23 cellular contexts compared by ENCODE assay signal in the genomic region with DNA sequence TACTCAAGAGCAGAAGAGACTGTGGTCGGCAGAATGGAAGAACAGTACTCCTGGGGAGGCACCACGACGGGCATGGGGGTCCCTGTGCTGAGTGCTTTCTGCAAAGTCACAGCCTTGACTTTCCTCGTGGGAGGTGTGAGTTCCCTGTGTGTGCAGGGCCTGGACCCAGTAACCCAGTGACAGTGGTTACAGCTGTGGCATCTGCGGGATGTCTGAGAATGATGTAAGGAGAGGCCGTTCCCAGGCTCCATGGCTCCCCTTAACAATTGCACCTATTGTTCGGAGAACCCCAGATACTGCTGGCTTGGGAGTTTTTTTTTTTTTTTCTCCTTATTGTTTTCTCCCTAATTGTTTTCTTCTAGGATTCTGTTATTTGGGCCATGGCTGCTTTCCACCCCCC. TPM values are rescaled to one million over a fixed set of nuclear protein-coding genes. Genes with fewer than 3 reads are reported as not detected.
A peak's percentile ranks its signal among the peaks of the same experiment; 100 is the strongest.
DNase-seq lines count a peak whose midpoint lies in the region; ATAC-seq and TF ChIP-seq lines count a peak whose summit lies in the region.
"Had no signal": no experiment of that assay in that cellular context is flagged by ENCODE, and none has a peak within 500 bp of the region (broad histone marks: within the 10 kb centered on the region; RNA-seq: fewer than 3 reads in every experiment).

No MANE protein-coding gene starts in this region.

- H3K9me3 ChIP-seq in right atrium auricular region = no peaks in the 10 kb centered on the region
- H3K9me3 ChIP-seq: ascending aorta, esophagus squamous epithelium, gastroesophageal sphincter, suprapubic skin had no signal

- H3K9me3 Mint-ChIP-seq in activated CD4-positive, alpha-beta T cell treated with anti-CD3 and anti-CD28 coated beads for 36 hours (ENCODE audit: low read depth) = no peaks in the 10 kb centered on the region
- H3K9me3 Mint-ChIP-seq in activated CD4-positive, alpha-beta T cell treated with anti-CD3 and anti-CD28 coated beads, Interleukin-2, amount 10 ng/mL, durations not matched to agents 24 days and 14 days = no peaks in the 10 kb centered on the region
- peaks cover 3% of the 10 kb centered on the region for H3K9me3 Mint-ChIP-seq in activated CD8-positive, alpha-beta T cell treated with anti-CD3 and anti-CD28 coated beads, Interleukin-2, amount 10 ng/mL, durations not matched to agents 7 days and 5 days (ENCODE audit: insufficient read depth)
- H3K9me3 Mint-ChIP-seq: nephron progenitor cell had no signal

- peak; percentile 16 for DNase-seq in activated CD4-positive, alpha-beta T cell treated with anti-CD3 and anti-CD28 coated beads for 36 hours
- DNase-seq in activated CD4-positive, alpha-beta T cell treated with anti-CD3 and anti-CD28 coated beads, Interleukin-2, amount 10 ng/mL, durations not matched to agents 24 days and 14 days = no peak
- DNase-seq in activated CD8-positive, alpha-beta T cell treated with anti-CD3 and anti-CD28 coated beads, Interleukin-2, amount 10 ng/mL, durations not matched to agents 7 days and 5 days = no peak
- DNase-seq in inferior parietal cortex (ENCODE audit: extremely low spot score) = peak; percentile 56
- DNase-seq in posterior cingulate gyrus = peak in 6 of 10 donors; percentile 28 to 90 (median 54)
- no peak for DNase-seq in NCI-H1048 (lab: John Stamatoyannopoulos, UW)
- no peak for DNase-seq in cortex of kidney (lab: John Stamatoyannopoulos, UW)
- no peak for DNase-seq in right atrium auricular region (ENCODE audit: low spot score)
- DNase-seq: activated naive CD4-positive, alpha-beta T cell treated with Interleukin-2 at 50 U/mL for 16 hours; activated T-cell treated with anti-CD3 and anti-CD28 coated beads, Interleukin-2, amount 50 U/mL, for 1 hour; effector CD8-positive, alpha-beta T cell; esophagus squamous epithelium; left cardiac atrium; mesendoderm; NCI-H748 treated with DMSO at 0.1 percent for 48 hours; nephron progenitor cell; Right ventricle myocardium superior had no signal

- H3K36me3 Mint-ChIP-seq in activated CD4-positive, alpha-beta T cell treated with anti-CD3 and anti-CD28 coated beads for 36 hours (ENCODE audit: low read depth) = no peaks in the 10 kb centered on the region
- H3K36me3 Mint-ChIP-seq in activated CD4-positive, alpha-beta T cell treated with anti-CD3 and anti-CD28 coated beads, Interleukin-2, amount 10 ng/mL, durations not matched to agents 24 days and 14 days (ENCODE audit: low read depth) = no peaks in the 10 kb centered on the region
- no peaks in the 10 kb centered on the region for H3K36me3 Mint-ChIP-seq in activated CD8-positive, alpha-beta T cell treated with anti-CD3 and anti-CD28 coated beads, Interleukin-2, amount 10 ng/mL, durations not matched to agents 7 days and 5 days (ENCODE audit: low read depth)

- POLR2A ChIA-PET in activated CD4-positive, alpha-beta T cell treated with anti-CD3 and anti-CD28 coated beads for 36 hours (lab: Charles Lee) = no interaction called here
- POLR2A ChIA-PET in activated CD8-positive, alpha-beta T cell treated with anti-CD3 and anti-CD28 coated beads, Interleukin-2, amount 10 ng/mL, durations not matched to agents 7 days and 5 days (lab: Charles Lee) = no interaction called here

- TF ChIP-seq CTCF in right atrium auricular region (IDR thresholded peaks at IDR 0.05) = no peak

- H3K4me3 Mint-ChIP-seq in activated CD4-positive, alpha-beta T cell treated with anti-CD3 and anti-CD28 coated beads for 36 hours = no peak overlapping the region
- H3K4me3 Mint-ChIP-seq in activated CD4-positive, alpha-beta T cell treated with anti-CD3 and anti-CD28 coated beads, Interleukin-2, amount 10 ng/mL, durations not matched to agents 24 days and 14 days = no peak overlapping the region
- no peak overlapping the region for H3K4me3 Mint-ChIP-seq in activated CD8-positive, alpha-beta T cell treated with anti-CD3 and anti-CD28 coated beads, Interleukin-2, amount 10 ng/mL, durations not matched to agents 7 days and 5 days
- H3K4me3 Mint-ChIP-seq: nephron progenitor cell had no signal

- intact Hi-C loops in activated CD4-positive, alpha-beta T cell treated with anti-CD3 and anti-CD28 coated beads for 36 hours (cut with DNase I, micrococcal nuclease) = loop anchor here in 1 of 2 experiments (2.0 kb wide), 1 partner anchor 29 kb away; no protein-coding TSS in a partner anchor
- intact Hi-C loops in activated CD4-positive, alpha-beta T cell treated with anti-CD3 and anti-CD28 coated beads, Interleukin-2, amount 10 ng/mL, durations not matched to agents 24 days and 14 days (cut with micrococcal nuclease) = no loop called here
- intact Hi-C loops in posterior cingulate gyrus (cut with DNase I) = no loop called here

- H3K36me3 ChIP-seq in right atrium auricular region = no peaks in the 10 kb centered on the region
- H3K36me3 ChIP-seq: ascending aorta; BLaER1 treated with 17β-estradiol and CSF1 and Interleukin-3, amounts not matched to agents 10 nM and 100 nM; esophagus squamous epithelium; gastroesophageal sphincter; suprapubic skin had no signal

- H3K27ac ChIP-seq in right atrium auricular region = no peak overlapping the region
- H3K27ac ChIP-seq: ascending aorta; BLaER1 treated with 17β-estradiol and CSF1 and Interleukin-3, amounts not matched to agents 10 nM and 100 nM; esophagus squamous epithelium; gastroesophageal sphincter; suprapubic skin had no signal

- H3K4me3 ChIP-seq in right atrium auricular region = no peak overlapping the region
- H3K4me3 ChIP-seq: ascending aorta; BLaER1 treated with 17β-estradiol and CSF1 and Interleukin-3, amounts not matched to agents 10 nM and 100 nM; esophagus squamous epithelium; gastroesophageal sphincter; suprapubic skin had no signal

- peaks cover 2% of the 10 kb centered on the region for H3K4me1 Mint-ChIP-seq in activated CD4-positive, alpha-beta T cell treated with anti-CD3 and anti-CD28 coated beads for 36 hours
- peaks cover 32% of the 10 kb centered on the region for H3K4me1 Mint-ChIP-seq in activated CD4-positive, alpha-beta T cell treated with anti-CD3 and anti-CD28 coated beads, Interleukin-2, amount 10 ng/mL, durations not matched to agents 24 days and 14 days
- peaks cover 47% of the 10 kb centered on the region for H3K4me1 Mint-ChIP-seq in activated CD8-positive, alpha-beta T cell treated with anti-CD3 and anti-CD28 coated beads, Interleukin-2, amount 10 ng/mL, durations not matched to agents 7 days and 5 days (ENCODE audit: low read depth)
- H3K4me1 Mint-ChIP-seq: nephron progenitor cell had no signal

- no peaks in the 10 kb centered on the region for H3K27me3 ChIP-seq in right atrium auricular region
- H3K27me3 ChIP-seq: ascending aorta; BLaER1 treated with 17β-estradiol and CSF1 and Interleukin-3, amounts not matched to agents 10 nM and 100 nM had no signal

- H3K4me1 ChIP-seq in right atrium auricular region = no peaks in the 10 kb centered on the region
- H3K4me1 ChIP-seq: ascending aorta, esophagus squamous epithelium, gastroesophageal sphincter, suprapubic skin had no signal

- peaks cover 6% of the 10 kb centered on the region for H3K27me3 Mint-ChIP-seq in activated CD4-positive, alpha-beta T cell treated with anti-CD3 and anti-CD28 coated beads for 36 hours
- H3K27me3 Mint-ChIP-seq in activated CD4-positive, alpha-beta T cell treated with anti-CD3 and anti-CD28 coated beads, Interleukin-2, amount 10 ng/mL, durations not matched to agents 24 days and 14 days = peaks cover 2% of the 10 kb centered on the region
- peaks cover 9% of the 10 kb centered on the region for H3K27me3 Mint-ChIP-seq in activated CD8-positive, alpha-beta T cell treated with anti-CD3 and anti-CD28 coated beads, Interleukin-2, amount 10 ng/mL, durations not matched to agents 7 days and 5 days (ENCODE audit: low read depth)

- H3K27ac Mint-ChIP-seq in activated CD4-positive, alpha-beta T cell treated with anti-CD3 and anti-CD28 coated beads for 36 hours = no peak overlapping the region
- no peak overlapping the region for H3K27ac Mint-ChIP-seq in activated CD4-positive, alpha-beta T cell treated with anti-CD3 and anti-CD28 coated beads, Interleukin-2, amount 10 ng/mL, durations not matched to agents 24 days and 14 days
- no peak overlapping the region for H3K27ac Mint-ChIP-seq in activated CD8-positive, alpha-beta T cell treated with anti-CD3 and anti-CD28 coated beads, Interleukin-2, amount 10 ng/mL, durations not matched to agents 7 days and 5 days

- CTCF ChIA-PET in activated CD4-positive, alpha-beta T cell treated with anti-CD3 and anti-CD28 coated beads for 36 hours (lab: Charles Lee) = interaction anchor here (0.6 kb wide), 1 partner anchor 184 kb away, joined by 3 read pairs; no protein-coding TSS in a partner anchor
- CTCF ChIA-PET in activated CD8-positive, alpha-beta T cell treated with anti-CD3 and anti-CD28 coated beads, Interleukin-2, amount 10 ng/mL, durations not matched to agents 7 days and 5 days (lab: Charles Lee) = interaction anchor here (0.7 kb wide), 2 partner anchors 8 to 36 kb away, joined by 3 to 4 read pairs; no protein-coding TSS in a partner anchor

- ATAC-seq in activated CD4-positive, alpha-beta T cell treated with anti-CD3 and anti-CD28 coated beads for 36 hours = no peak
- peak; percentile 14 for ATAC-seq in activated CD8-positive, alpha-beta T cell treated with anti-CD3 and anti-CD28 coated beads, Interleukin-2, amount 10 ng/mL, durations not matched to agents 7 days and 5 days
- ATAC-seq: gastroesophageal sphincter, HCT116, left cardiac atrium had no signal

RNA-seq across cellular contexts. Expression of a gene that starts 5.1 kb away (rescaled TPM):
- total RNA-seq in activated CD4-positive, alpha-beta T cell treated with anti-CD3 and anti-CD28 coated beads for 36 hours = not detected
- total RNA-seq in activated CD4-positive, alpha-beta T cell treated with anti-CD3 and anti-CD28 coated beads, Interleukin-2, amount 10 ng/mL, durations not matched to agents 24 days and 14 days = not detected in 2 replicates
- total RNA-seq in activated CD8-positive, alpha-beta T cell treated with anti-CD3 and anti-CD28 coated beads, Interleukin-2, amount 10 ng/mL, durations not matched to agents 7 days and 5 days = not detected
- not detected for total RNA-seq in right atrium auricular region
- total RNA-seq: A172, ascending aorta, esophagus squamous epithelium, gastroesophageal sphincter, left cardiac atrium, Right ventricle myocardium superior, suprapubic skin had no signal

RNA-seq across cellular contexts. Expression of a gene that starts 17.3 kb away (rescaled TPM):
- total RNA-seq in activated CD4-positive, alpha-beta T cell treated with anti-CD3 and anti-CD28 coated beads for 36 hours = 1 to 10 TPM; 5.0 to 5.6 TPM
- total RNA-seq in activated CD4-positive, alpha-beta T cell treated with anti-CD3 and anti-CD28 coated beads, Interleukin-2, amount 10 ng/mL, durations not matched to agents 24 days and 14 days = 5.5 and 5.9 TPM in 2 replicates
- 10 to 100 TPM; 10.4 to 11.3 TPM for total RNA-seq in activated CD8-positive, alpha-beta T cell treated with anti-CD3 and anti-CD28 coated beads, Interleukin-2, amount 10 ng/mL, durations not matched to agents 7 days and 5 days
- total RNA-seq in right atrium auricular region = 1 to 10 TPM; 6.0 to 7.2 TPM

RNA-seq across cellular contexts. Expression of a gene that starts 33.7 kb away (rescaled TPM):
- total RNA-seq in activated CD4-positive, alpha-beta T cell treated with anti-CD3 and anti-CD28 coated beads for 36 hours = 10 to 100 TPM; 12.6 to 15.2 TPM
- total RNA-seq in activated CD4-positive, alpha-beta T cell treated with anti-CD3 and anti-CD28 coated beads, Interleukin-2, amount 10 ng/mL, durations not matched to agents 24 days and 14 days = 18.5 and 18.9 TPM in 2 replicates
- total RNA-seq in activated CD8-positive, alpha-beta T cell treated with anti-CD3 and anti-CD28 coated beads, Interleukin-2, amount 10 ng/mL, durations not matched to agents 7 days and 5 days = 10 to 100 TPM; 18.0 to 19.1 TPM
- 10 to 100 TPM; 24.2 to 30.5 TPM for total RNA-seq in right atrium auricular region

RNA-seq across cellular contexts. Expression of a gene that starts 54.0 kb away (rescaled TPM):
- total RNA-seq in activated CD4-positive, alpha-beta T cell treated with anti-CD3 and anti-CD28 coated beads for 36 hours = under 1 TPM; 0.02 to 0.09 TPM
- total RNA-seq in activated CD4-positive, alpha-beta T cell treated with anti-CD3 and anti-CD28 coated beads, Interleukin-2, amount 10 ng/mL, durations not matched to agents 24 days and 14 days = not detected in 2 replicates
- not detected for total RNA-seq in activated CD8-positive, alpha-beta T cell treated with anti-CD3 and anti-CD28 coated beads, Interleukin-2, amount 10 ng/mL, durations not matched to agents 7 days and 5 days
- total RNA-seq in right atrium auricular region = 1 to 10 TPM; 1.5 to 3.9 TPM

RNA-seq across cellular contexts. Expression of a gene that starts 55.6 kb away (rescaled TPM):
- under 1 TPM; 0.40 to 0.62 TPM for total RNA-seq in activated CD4-positive, alpha-beta T cell treated with anti-CD3 and anti-CD28 coated beads for 36 hours
- 0.23 TPM in 1 of 2 replicates, not detected in the other for total RNA-seq in activated CD4-positive, alpha-beta T cell treated with anti-CD3 and anti-CD28 coated beads, Interleukin-2, amount 10 ng/mL, durations not matched to agents 24 days and 14 days
- not detected for total RNA-seq in activated CD8-positive, alpha-beta T cell treated with anti-CD3 and anti-CD28 coated beads, Interleukin-2, amount 10 ng/mL, durations not matched to agents 7 days and 5 days
- total RNA-seq in right atrium auricular region = not detected
- total RNA-seq: A172, ascending aorta, left cardiac atrium, Right ventricle myocardium superior had no signal

Comparison
In these comparisons a context has a peak if more than half of its experiments do, and no peak if none do; other contexts are left out.
1. DNase-seq: peak in activated CD4-positive, alpha-beta T cell treated with anti-CD3 and anti-CD28 coated beads for 36 hours (single experiment), inferior parietal cortex (single experiment) and posterior cingulate gyrus (6 of 10); none in activated CD4-positive, alpha-beta T cell treated with anti-CD3 and anti-CD28 coated beads, Interleukin-2, amount 10 ng/mL, durations not matched to agents 24 days and 14 days (single experiment), activated CD8-positive, alpha-beta T cell treated with anti-CD3 and anti-CD28 coated beads, Interleukin-2, amount 10 ng/mL, durations not matched to agents 7 days and 5 days (single experiment), NCI-H1048 (single experiment), cortex of kidney (single experiment) and right atrium auricular region (single experiment).